In genomic region chr4:25635501-25635900, GRCh38 we compare ENCODE assay signal across 14 cellular contexts. TPM values are rescaled to one million over a fixed set of nuclear protein-coding genes. Genes with fewer than 3 reads are reported as not detected.
DNase-seq lines count a peak whose midpoint lies in the region; ATAC-seq, FAIRE-seq and TF ChIP-seq lines count a peak whose summit lies in the region.
"Had no signal": no experiment of that assay in that cellular context is flagged by ENCODE, and none has a peak within 500 bp of the region (broad histone marks: within the 10 kb centered on the region; RNA-seq: fewer than 3 reads in every experiment).

No MANE protein-coding gene starts in this region.

- no peak for ATAC-seq in GM21515 (IDR thresholded peaks at IDR 0.05; ENCODE audit: unreplicated experiment)
- ATAC-seq in GM18907 (IDR thresholded peaks at IDR 0.05; ENCODE audit: unreplicated experiment) = no peak
- ATAC-seq: CD8-positive, alpha-beta T cell had no signal

- H3K4me3 ChIP-seq in keratinocyte (ENCODE audit: control insufficient read depth in 2 of 3, extremely low read depth in 1 of 3, insufficient read depth in 2 of 3, low read depth in 1 of 3, low read length in 3 of 3) = no peak overlapping the region
- H3K4me3 ChIP-seq: HAP-1 had no signal

- POLR2A ChIA-PET in RWPE1 (lab: Yijun Ruan, JAX; ENCODE audit: low non-redundant PET) = no interaction called here

- dilution Hi-C loops in keratinocyte (cut with MboI; ENCODE audit: extremely low pct_ligation_motif_present, low sequenced_read_pairs) = no loop called here

- peak; percentile 20 for FAIRE-seq in keratinocyte (lab: Jason Lieb, UNC)

- CTCF ChIA-PET in RWPE1 (lab: Yijun Ruan, JAX) = no interaction called here

- no peak overlapping the region for H2AFZ ChIP-seq in keratinocyte (ENCODE audit: control insufficient read depth, low read length)

- H3K4me2 ChIP-seq in keratinocyte (ENCODE audit: control insufficient read depth, extremely low read depth, insufficient read depth, low read depth, low read length) = peak overlapping the region; percentile 26

- no peak overlapping the region for H3K27ac ChIP-seq in RWPE1
- H3K27ac ChIP-seq in keratinocyte (ENCODE audit: control insufficient read depth, insufficient read depth, low read length) = no peak overlapping the region

- peaks cover 3% of the 10 kb centered on the region for H3K4me1 ChIP-seq in keratinocyte (ENCODE audit: control insufficient read depth, extremely low read depth, insufficient read depth, low read length)
- H3K4me1 ChIP-seq: BE2C, HAP-1 had no signal

- no peaks in the 10 kb centered on the region for H3K79me2 ChIP-seq in keratinocyte (ENCODE audit: control insufficient read depth, insufficient read depth, low read length)

- no peak overlapping the region for H3K9ac ChIP-seq in keratinocyte (ENCODE audit: control insufficient read depth, extremely low read depth, insufficient read depth, low read length)

- DNase-seq in DMS53 (lab: John Stamatoyannopoulos, UW) (peak; percentile 88), NCI-H2029 (lab: John Stamatoyannopoulos, UW) (peak; percentile 72), RWPE1 (ENCODE audit: low spot score) (peak; percentile 66), keratinocyte (ENCODE audit: low read depth, low spot score) (peak; percentile 21), COR-L47 (lab: John Stamatoyannopoulos, UW) (no peak)
- DNase-seq: BE2C; CD8-positive, alpha-beta T cell; Karpas-422; NCI-H1417; NCI-H1930; Right ventricle myocardium superior had no signal

- H3K27me3 ChIP-seq in keratinocyte (ENCODE audit: control insufficient read depth, extremely low read depth, insufficient read depth, low read length) = no peaks in the 10 kb centered on the region
- H3K27me3 ChIP-seq: BE2C had no signal

- H3K9me3 ChIP-seq in keratinocyte (ENCODE audit: control insufficient read depth, low read depth, low read length) = no peaks in the 10 kb centered on the region
- H3K9me3 ChIP-seq: BE2C, HAP-1 had no signal

- TF ChIP-seq CTCF in RWPE1 (conservative IDR thresholded peaks at IDR 0.05; ENCODE audit: low read depth) (no peak), keratinocyte (optimal IDR thresholded peaks at IDR 0.05 in 1 of 3, IDR thresholded peaks at IDR 0.05 in 1 of 3, conservative IDR thresholded peaks at IDR 0.05 in 1 of 3; ENCODE audit: extremely low read depth in 1 of 3, insufficient read depth in 2 of 3, low read length in 3 of 3) (no peak)

- H3K9me1 ChIP-seq in keratinocyte (ENCODE audit: control insufficient read depth, extremely low read depth, insufficient read depth, low read length) = no peaks in the 10 kb centered on the region

- no peaks in the 10 kb centered on the region for H3K36me3 ChIP-seq in keratinocyte (ENCODE audit: control insufficient read depth in 2 of 2, extremely low read depth in 1 of 2, insufficient read depth in 2 of 2, low read length in 2 of 2)
- H3K36me3 ChIP-seq: BE2C, HAP-1 had no signal

- H4K20me1 ChIP-seq in keratinocyte (ENCODE audit: control insufficient read depth, extremely low read depth, insufficient read depth, low read length) = no peaks in the 10 kb centered on the region

RNA-seq across cellular contexts. Expression of gene SLC34A2, which starts 20.1 kb away (rescaled TPM):
- not detected in 3 replicates for polyA plus RNA-seq in keratinocyte
- not detected for polyA plus RNA-seq in keratinocyte (2011; ENCODE audit: low read depth)
- polyA plus RNA-seq in keratinocyte (2011; cell fraction: cytosol; rRNA removed) = not detected in 2 replicates
- not detected in 2 replicates for polyA plus RNA-seq in keratinocyte (2011; cell fraction: nucleus; rRNA removed)
- not detected in 2 replicates for polyA plus RNA-seq in keratinocyte (2012; ENCODE audit: low replicate concordance)
- polyA minus RNA-seq in keratinocyte = 0.22 TPM in 1 of 3 replicates, not detected in the others
- not detected for polyA minus RNA-seq in keratinocyte (2011; cell fraction: cytosol; rRNA and poly(A)+ RNA removed)
- polyA minus RNA-seq in keratinocyte (2011; cell fraction: nucleus; rRNA and poly(A)+ RNA removed) = not detected in 2 replicates
